In the genomic region with DNA sequence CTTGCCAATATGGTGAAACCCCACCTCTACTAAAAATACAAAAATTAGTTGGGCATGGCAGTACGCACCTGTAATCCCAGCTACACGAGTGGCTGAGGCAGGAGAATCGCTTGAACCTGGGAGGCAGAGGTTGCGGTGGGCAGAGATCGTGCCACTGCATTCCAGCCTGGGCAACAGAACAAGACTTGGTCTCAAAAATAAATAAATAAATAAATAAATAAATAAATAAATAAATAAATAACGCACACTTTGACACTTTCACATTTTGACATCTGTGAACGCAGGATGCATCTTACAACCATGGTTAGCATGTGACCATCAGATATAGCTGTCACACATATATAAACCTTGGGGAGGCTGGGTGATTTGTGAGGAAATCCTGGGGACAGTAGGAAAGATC, we compare ENCODE assay signal across 2 cellular contexts.
A peak's percentile ranks its signal among the peaks of the same experiment; 100 is the strongest.
TF ChIP-seq lines count a peak whose summit lies in the region.

No MANE protein-coding gene starts in this region.

TF ChIP-seq in A549, 52 proteins besides CTCF, POLR2A, EP300 and RAD21:
- peak; percentile 100 for TF ChIP-seq ZC3H11A (IDR thresholded peaks at IDR 0.05)

TF ChIP-seq in HEK293, 187 proteins besides CTCF, POLR2A, EP300 and RAD21 (continues in another document):
- TF ChIP-seq ZNF514 (tag by site-specific recombination; IDR thresholded peaks at IDR 0.05) (peak; percentile 92; the same call in 1 of the 2 replicates), GFI1B (tag by site-specific recombination; IDR thresholded peaks at IDR 0.05) (peak; percentile 69; the same call in 1 of the 2 replicates), ZNF214 (tag by site-specific recombination; IDR thresholded peaks at IDR 0.05; ENCODE audit: borderline replicate concordance) (peak; percentile 28; the same call in 1 of the 2 replicates), ZFP37 (tag by site-specific recombination; IDR thresholded peaks at IDR 0.05) (peak; percentile 61; the same call in 1 of the 2 replicates), ZNF302 (tag by site-specific recombination; IDR thresholded peaks at IDR 0.05; ENCODE audit: low read depth) (0 out of 2 replicates have a peak, but pooled peaks have one; percentile 66), ZBTB8A (tag by site-specific recombination; IDR thresholded peaks at IDR 0.05) (peak; percentile 86), ZNF529 (tag by site-specific recombination; IDR thresholded peaks at IDR 0.05; ENCODE audit: insufficient replicate concordance) (peak; percentile 78), ZNF394 (tag by site-specific recombination; IDR thresholded peaks at IDR 0.05; ENCODE audit: borderline replicate concordance) (peak; percentile 97), ZNF791 (tag by site-specific recombination; IDR thresholded peaks at IDR 0.05) (peak; percentile 84), ZNF266 (tag by site-specific recombination; IDR thresholded peaks at IDR 0.05; ENCODE audit: low read depth) (peak; percentile 92), ZNF558 (tag by site-specific recombination; IDR thresholded peaks at IDR 0.05) (peak; percentile 90), ZNF354C (tag by site-specific recombination; IDR thresholded peaks at IDR 0.05; ENCODE audit: borderline replicate concordance, low read depth) (peak; percentile 87; the same call in 1 of the 2 replicates), GLI2 (tag by site-specific recombination; IDR thresholded peaks at IDR 0.05; ENCODE audit: borderline replicate concordance, low read depth) (peak; percentile 80; the same call in 1 of the 2 replicates), ZNF221 (tag by site-specific recombination; IDR thresholded peaks at IDR 0.05; ENCODE audit: borderline replicate concordance) (peak; percentile 32; the same call in 1 of the 2 replicates), ZNF510 (tag by site-specific recombination; IDR thresholded peaks at IDR 0.05; ENCODE audit: insufficient replicate concordance) (peak; percentile 94), ZBTB21 (tag by site-specific recombination; IDR thresholded peaks at IDR 0.05) (peak; percentile 72), ZNF629 (tag by site-specific recombination; IDR thresholded peaks at IDR 0.05) (peak; percentile 64), ZNF140 (tag by site-specific recombination; IDR thresholded peaks at IDR 0.05) (peak; percentile 97), ZNF501 (tag by site-specific recombination; IDR thresholded peaks at IDR 0.05) (peak; percentile 72), ZNF426 (tag by site-specific recombination; IDR thresholded peaks at IDR 0.05) (peak; percentile 97), ZNF121 (tag by site-specific recombination; IDR thresholded peaks at IDR 0.05) (peak; percentile 48; the same call in 1 of the 2 replicates), ZNF341 (tag by site-specific recombination; IDR thresholded peaks at IDR 0.05; ENCODE audit: low read depth) (peak; percentile 54), ZNF623 (tag by site-specific recombination; IDR thresholded peaks at IDR 0.05) (peak; percentile 86), WT1 (tag by site-specific recombination; IDR thresholded peaks at IDR 0.05) (peak; percentile 34; the same call in 1 of the 2 replicates), OSR2 (tag by site-specific recombination; IDR thresholded peaks at IDR 0.05) (peak; percentile 29; the same call in 1 of the 2 replicates), ZNF223 (tag by site-specific recombination; IDR thresholded peaks at IDR 0.05) (0 out of 2 replicates have a peak, but pooled peaks have one; percentile 77), ZNF292 (tag by site-specific recombination; IDR thresholded peaks at IDR 0.05; ENCODE audit: borderline replicate concordance, low read depth) (peak; percentile 98)
- TF ChIP-seq, protein P1, sequence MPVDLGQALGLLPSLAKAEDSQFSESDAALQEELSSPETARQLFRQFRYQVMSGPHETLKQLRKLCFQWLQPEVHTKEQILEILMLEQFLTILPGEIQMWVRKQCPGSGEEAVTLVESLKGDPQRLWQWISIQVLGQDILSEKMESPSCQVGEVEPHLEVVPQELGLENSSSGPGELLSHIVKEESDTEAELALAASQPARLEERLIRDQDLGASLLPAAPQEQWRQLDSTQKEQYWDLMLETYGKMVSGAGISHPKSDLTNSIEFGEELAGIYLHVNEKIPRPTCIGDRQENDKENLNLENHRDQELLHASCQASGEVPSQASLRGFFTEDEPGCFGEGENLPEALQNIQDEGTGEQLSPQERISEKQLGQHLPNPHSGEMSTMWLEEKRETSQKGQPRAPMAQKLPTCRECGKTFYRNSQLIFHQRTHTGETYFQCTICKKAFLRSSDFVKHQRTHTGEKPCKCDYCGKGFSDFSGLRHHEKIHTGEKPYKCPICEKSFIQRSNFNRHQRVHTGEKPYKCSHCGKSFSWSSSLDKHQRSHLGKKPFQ (tag by site-specific recombination; IDR thresholded peaks at IDR 0.05), result 0 out of 2 replicates have a peak, but pooled peaks have one; percentile 43
- TF ChIP-seq, protein P2, sequence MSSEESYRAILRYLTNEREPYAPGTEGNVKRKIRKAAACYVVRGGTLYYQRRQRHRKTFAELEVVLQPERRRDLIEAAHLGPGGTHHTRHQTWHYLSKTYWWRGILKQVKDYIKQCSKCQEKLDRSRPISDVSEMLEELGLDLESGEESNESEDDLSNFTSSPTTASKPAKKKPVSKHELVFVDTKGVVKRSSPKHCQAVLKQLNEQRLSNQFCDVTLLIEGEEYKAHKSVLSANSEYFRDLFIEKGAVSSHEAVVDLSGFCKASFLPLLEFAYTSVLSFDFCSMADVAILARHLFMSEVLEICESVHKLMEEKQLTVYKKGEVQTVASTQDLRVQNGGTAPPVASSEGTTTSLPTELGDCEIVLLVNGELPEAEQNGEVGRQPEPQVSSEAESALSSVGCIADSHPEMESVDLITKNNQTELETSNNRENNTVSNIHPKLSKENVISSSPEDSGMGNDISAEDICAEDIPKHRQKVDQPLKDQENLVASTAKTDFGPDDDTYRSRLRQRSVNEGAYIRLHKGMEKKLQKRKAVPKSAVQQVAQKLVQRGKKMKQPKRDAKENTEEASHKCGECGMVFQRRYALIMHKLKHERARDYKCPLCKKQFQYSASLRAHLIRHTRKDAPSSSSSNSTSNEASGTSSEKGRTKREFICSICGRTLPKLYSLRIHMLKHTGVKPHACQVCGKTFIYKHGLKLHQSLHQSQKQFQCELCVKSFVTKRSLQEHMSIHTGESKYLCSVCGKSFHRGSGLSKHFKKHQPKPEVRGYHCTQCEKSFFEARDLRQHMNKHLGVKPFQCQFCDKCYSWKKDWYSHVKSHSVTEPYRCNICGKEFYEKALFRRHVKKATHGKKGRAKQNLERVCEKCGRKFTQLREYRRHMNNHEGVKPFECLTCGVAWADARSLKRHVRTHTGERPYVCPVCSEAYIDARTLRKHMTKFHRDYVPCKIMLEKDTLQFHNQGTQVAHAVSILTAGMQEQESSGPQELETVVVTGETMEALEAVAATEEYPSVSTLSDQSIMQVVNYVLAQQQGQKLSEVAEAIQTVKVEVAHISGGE (tag by site-specific recombination; conservative IDR thresholded peaks at IDR 0.05; ENCODE audit: low read depth), result peak; percentile 84
- TF ChIP-seq, protein P3, sequence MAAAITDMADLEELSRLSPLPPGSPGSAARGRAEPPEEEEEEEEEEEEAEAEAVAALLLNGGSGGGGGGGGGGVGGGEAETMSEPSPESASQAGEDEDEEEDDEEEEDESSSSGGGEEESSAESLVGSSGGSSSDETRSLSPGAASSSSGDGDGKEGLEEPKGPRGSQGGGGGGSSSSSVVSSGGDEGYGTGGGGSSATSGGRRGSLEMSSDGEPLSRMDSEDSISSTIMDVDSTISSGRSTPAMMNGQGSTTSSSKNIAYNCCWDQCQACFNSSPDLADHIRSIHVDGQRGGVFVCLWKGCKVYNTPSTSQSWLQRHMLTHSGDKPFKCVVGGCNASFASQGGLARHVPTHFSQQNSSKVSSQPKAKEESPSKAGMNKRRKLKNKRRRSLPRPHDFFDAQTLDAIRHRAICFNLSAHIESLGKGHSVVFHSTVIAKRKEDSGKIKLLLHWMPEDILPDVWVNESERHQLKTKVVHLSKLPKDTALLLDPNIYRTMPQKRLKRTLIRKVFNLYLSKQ (tag by site-specific recombination; IDR thresholded peaks at IDR 0.05; ENCODE audit: borderline replicate concordance), result peak; percentile 83; the same call in 1 of the 2 replicates
- TF ChIP-seq, protein P4, sequence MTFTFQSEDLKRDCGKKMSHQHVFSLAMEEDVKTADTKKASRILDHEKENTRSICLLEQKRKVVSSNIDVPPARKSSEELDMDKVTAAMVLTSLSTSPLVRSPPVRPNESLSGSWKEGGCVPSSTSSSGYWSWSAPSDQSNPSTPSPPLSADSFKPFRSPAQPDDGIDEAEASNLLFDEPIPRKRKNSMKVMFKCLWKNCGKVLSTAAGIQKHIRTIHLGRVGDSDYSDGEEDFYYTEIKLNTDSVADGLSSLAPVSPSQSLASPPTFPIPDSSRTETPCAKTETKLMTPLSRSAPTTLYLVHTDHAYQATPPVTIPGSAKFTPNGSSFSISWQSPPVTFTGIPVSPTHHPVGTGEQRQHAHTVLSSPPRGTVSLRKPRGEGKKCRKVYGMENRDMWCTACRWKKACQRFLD (tag by site-specific recombination; IDR thresholded peaks at IDR 0.05), result peak; percentile 83
- TF ChIP-seq, protein P5, sequence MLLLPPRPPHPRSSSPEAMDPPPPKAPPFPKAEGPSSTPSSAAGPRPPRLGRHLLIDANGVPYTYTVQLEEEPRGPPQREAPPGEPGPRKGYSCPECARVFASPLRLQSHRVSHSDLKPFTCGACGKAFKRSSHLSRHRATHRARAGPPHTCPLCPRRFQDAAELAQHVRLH (tag by site-specific recombination; IDR thresholded peaks at IDR 0.05), result peak; percentile 55; the same call in 1 of the 2 replicates
- TF ChIP-seq, protein P6, sequence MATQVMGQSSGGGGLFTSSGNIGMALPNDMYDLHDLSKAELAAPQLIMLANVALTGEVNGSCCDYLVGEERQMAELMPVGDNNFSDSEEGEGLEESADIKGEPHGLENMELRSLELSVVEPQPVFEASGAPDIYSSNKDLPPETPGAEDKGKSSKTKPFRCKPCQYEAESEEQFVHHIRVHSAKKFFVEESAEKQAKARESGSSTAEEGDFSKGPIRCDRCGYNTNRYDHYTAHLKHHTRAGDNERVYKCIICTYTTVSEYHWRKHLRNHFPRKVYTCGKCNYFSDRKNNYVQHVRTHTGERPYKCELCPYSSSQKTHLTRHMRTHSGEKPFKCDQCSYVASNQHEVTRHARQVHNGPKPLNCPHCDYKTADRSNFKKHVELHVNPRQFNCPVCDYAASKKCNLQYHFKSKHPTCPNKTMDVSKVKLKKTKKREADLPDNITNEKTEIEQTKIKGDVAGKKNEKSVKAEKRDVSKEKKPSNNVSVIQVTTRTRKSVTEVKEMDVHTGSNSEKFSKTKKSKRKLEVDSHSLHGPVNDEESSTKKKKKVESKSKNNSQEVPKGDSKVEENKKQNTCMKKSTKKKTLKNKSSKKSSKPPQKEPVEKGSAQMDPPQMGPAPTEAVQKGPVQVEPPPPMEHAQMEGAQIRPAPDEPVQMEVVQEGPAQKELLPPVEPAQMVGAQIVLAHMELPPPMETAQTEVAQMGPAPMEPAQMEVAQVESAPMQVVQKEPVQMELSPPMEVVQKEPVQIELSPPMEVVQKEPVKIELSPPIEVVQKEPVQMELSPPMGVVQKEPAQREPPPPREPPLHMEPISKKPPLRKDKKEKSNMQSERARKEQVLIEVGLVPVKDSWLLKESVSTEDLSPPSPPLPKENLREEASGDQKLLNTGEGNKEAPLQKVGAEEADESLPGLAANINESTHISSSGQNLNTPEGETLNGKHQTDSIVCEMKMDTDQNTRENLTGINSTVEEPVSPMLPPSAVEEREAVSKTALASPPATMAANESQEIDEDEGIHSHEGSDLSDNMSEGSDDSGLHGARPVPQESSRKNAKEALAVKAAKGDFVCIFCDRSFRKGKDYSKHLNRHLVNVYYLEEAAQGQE (tag by site-specific recombination; IDR thresholded peaks at IDR 0.05), result peak; percentile 84
- TF ChIP-seq, protein P7, sequence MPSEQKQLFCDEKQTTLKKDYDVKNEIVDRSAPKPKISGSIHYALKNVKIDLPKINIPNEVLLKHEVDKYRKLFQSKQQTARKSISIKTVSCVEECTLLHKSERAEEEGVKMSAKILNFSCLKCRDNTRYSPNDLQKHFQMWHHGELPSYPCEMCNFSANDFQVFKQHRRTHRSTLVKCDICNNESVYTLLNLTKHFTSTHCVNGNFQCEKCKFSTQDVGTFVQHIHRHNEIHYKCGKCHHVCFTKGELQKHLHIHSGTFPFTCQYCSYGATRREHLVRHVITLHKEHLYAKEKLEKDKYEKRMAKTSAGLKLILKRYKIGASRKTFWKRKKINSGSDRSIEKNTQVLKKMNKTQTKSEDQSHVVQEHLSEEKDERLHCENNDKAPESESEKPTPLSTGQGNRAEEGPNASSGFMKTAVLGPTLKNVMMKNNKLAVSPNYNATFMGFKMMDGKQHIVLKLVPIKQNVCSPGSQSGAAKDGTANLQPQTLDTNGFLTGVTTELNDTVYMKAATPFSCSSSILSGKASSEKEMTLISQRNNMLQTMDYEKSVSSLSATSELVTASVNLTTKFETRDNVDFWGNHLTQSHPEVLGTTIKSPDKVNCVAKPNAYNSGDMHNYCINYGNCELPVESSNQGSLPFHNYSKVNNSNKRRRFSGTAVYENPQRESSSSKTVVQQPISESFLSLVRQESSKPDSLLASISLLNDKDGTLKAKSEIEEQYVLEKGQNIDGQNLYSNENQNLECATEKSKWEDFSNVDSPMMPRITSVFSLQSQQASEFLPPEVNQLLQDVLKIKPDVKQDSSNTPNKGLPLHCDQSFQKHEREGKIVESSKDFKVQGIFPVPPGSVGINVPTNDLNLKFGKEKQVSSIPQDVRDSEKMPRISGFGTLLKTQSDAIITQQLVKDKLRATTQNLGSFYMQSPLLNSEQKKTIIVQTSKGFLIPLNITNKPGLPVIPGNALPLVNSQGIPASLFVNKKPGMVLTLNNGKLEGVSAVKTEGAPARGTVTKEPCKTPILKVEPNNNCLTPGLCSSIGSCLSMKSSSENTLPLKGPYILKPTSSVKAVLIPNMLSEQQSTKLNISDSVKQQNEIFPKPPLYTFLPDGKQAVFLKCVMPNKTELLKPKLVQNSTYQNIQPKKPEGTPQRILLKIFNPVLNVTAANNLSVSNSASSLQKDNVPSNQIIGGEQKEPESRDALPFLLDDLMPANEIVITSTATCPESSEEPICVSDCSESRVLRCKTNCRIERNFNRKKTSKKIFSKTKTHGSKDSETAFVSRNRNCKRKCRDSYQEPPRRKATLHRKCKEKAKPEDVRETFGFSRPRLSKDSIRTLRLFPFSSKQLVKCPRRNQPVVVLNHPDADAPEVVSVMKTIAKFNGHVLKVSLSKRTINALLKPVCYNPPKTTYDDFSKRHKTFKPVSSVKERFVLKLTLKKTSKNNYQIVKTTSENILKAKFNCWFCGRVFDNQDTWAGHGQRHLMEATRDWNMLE (tag by site-specific recombination; conservative IDR thresholded peaks at IDR 0.05; ENCODE audit: low read depth), result peak; percentile 97
- TF ChIP-seq, protein P8, sequence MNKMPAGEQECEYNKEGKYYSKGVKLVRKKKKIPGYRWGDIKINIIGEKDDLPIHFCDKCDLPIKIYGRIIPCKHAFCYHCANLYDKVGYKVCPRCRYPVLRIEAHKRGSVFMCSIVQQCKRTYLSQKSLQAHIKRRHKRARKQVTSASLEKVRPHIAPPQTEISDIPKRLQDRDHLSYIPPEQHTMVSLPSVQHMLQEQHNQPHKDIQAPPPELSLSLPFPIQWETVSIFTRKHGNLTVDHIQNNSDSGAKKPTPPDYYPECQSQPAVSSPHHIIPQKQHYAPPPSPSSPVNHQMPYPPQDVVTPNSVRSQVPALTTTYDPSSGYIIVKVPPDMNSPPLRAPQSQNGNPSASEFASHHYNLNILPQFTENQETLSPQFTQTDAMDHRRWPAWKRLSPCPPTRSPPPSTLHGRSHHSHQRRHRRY (tag by site-specific recombination; IDR thresholded peaks at IDR 0.05), result 0 out of 2 replicates have a peak, but pooled peaks have one; percentile 22
